ENCODE assay signal across 19 cellular contexts in genomic region chr2:126898636-126899035, GRCh38. TPM values are rescaled to one million over a fixed set of nuclear protein-coding genes. Genes with fewer than 3 reads are reported as not detected.
A peak's percentile ranks its signal among the peaks of the same experiment; 100 is the strongest.
DNase-seq lines count a peak whose midpoint lies in the region; ATAC-seq and TF ChIP-seq lines count a peak whose summit lies in the region.
"Had no signal": no experiment of that assay in that cellular context is flagged by ENCODE, and none has a peak within 500 bp of the region (broad histone marks: within the 10 kb centered on the region; RNA-seq: fewer than 3 reads in every experiment).

Gene TEX51, plus strand, starts transcription at chr2:126898890. Its CDS starts 29 bp downstream, at chr2:126898919.

- TF ChIP-seq POLR2A in breast epithelium (IDR thresholded peaks at IDR 0.05) = no peak
- TF ChIP-seq POLR2A in stomach (IDR thresholded peaks at IDR 0.05) = no peak

- no peak within 1 kb of the TSS for H2AFZ ChIP-seq in mammary epithelial cell (ENCODE audit: low read depth, low read length)

- no peaks in the 10 kb centered on the region for H3K27me3 ChIP-seq in breast epithelium
- H3K27me3 ChIP-seq in mammary epithelial cell (ENCODE audit: insufficient read depth, low read length) = no peaks in the 10 kb centered on the region
- H3K27me3 ChIP-seq in stomach = peaks cover 0 to 5% (median 0%) of the 10 kb centered on the region in 3 donors

- H3K27me3 Mint-ChIP-seq in WTC11 (ENCODE audit: low read depth) = peaks cover 14% of the 10 kb centered on the region

- CTCF ChIA-PET in mammary epithelial cell (lab: Charles Lee; ENCODE audit: low non-redundant PET) = no interaction called here
- CTCF ChIA-PET in WTC11 (lab: Charles Lee) = no interaction called here

- H3K9me3 Mint-ChIP-seq in WTC11 = peaks cover 32% of the 10 kb centered on the region

- ATAC-seq in WTC11 = no peak
- ATAC-seq: GM12878, PC-3 had no signal

- H3K36me3 Mint-ChIP-seq in WTC11 = peaks cover 4% of the 10 kb centered on the region; the same call in 1 of the 2 replicates

- H3K4me1 ChIP-seq in breast epithelium (no peaks in the 10 kb centered on the region), mammary epithelial cell (ENCODE audit: insufficient read depth, low read length) (no peaks in the 10 kb centered on the region), stomach (no peaks in the 10 kb centered on the region)

- in situ Hi-C loops in mammary epithelial cell (cut with MboI; ENCODE audit: low sequenced_read_pairs in 2 of 2) = no loop called here

- H3K27ac ChIP-seq in breast epithelium = no peak within 1 kb of the TSS
- no peak within 1 kb of the TSS for H3K27ac ChIP-seq in mammary epithelial cell (ENCODE audit: insufficient read depth, low read depth, low read length)
- H3K27ac ChIP-seq in stomach = no peak within 1 kb of the TSS

- H3K9ac ChIP-seq in mammary epithelial cell (ENCODE audit: insufficient read depth, low read length) = no peak within 1 kb of the TSS

- no peaks in the 10 kb centered on the region for H3K79me2 ChIP-seq in mammary epithelial cell (ENCODE audit: insufficient read depth, low read length)

- dilution Hi-C loops in mammary epithelial cell (cut with HindIII; ENCODE audit: low sequenced_read_pairs) = no loop called here

- H3K9me3 ChIP-seq in breast epithelium (peaks cover 0 to 1% of the 10 kb centered on the region in 2 donors), mammary epithelial cell (replicated peaks; ENCODE audit: insufficient read depth, low read length) (peaks cover 13% of the 10 kb centered on the region), stomach (peaks cover 0 to 2% (median under 1%) of the 10 kb centered on the region in 4 donors)

- H3K36me3 ChIP-seq in breast epithelium (no peaks in the 10 kb centered on the region), mammary epithelial cell (ENCODE audit: insufficient read depth, low read length) (no peaks in the 10 kb centered on the region), stomach (no peaks in the 10 kb centered on the region)

- intact Hi-C loops in breast epithelium (cut with DNase I; ENCODE audit: low total_unique reads) = loop anchor here (1.0 kb wide), 1 partner anchor 37 kb away; no protein-coding TSS in a partner anchor
- intact Hi-C loops in mammary epithelial cell (cut with micrococcal nuclease) = no loop called here
- intact Hi-C loops in stomach (cut with DNase I; ENCODE audit: low total_unique reads) = no loop called here

- TF ChIP-seq CTCF in breast epithelium (IDR thresholded peaks at IDR 0.05) = no peak
- no peak for TF ChIP-seq CTCF in mammary epithelial cell (conservative IDR thresholded peaks at IDR 0.05 in 1 of 2, IDR thresholded peaks at IDR 0.05 in 1 of 2; ENCODE audit: extremely low read depth in 1 of 2, insufficient read depth in 1 of 2, low read depth in 1 of 2, low read length in 2 of 2)
- no peak for TF ChIP-seq CTCF in stomach (IDR thresholded peaks at IDR 0.05)
- no peak for TF ChIP-seq CTCF in WTC11 (IDR thresholded peaks at IDR 0.05)

- H3K4me3 Mint-ChIP-seq in WTC11 = no peak within 1 kb of the TSS

- no TSS peak for BruUV-seq in mammary epithelial cell (replicated peaks; lab: Mats Ljungman, UMichigan)

- no peak within 1 kb of the TSS for H3K27ac Mint-ChIP-seq in WTC11

- 64% methylated on average over 4 of the region's 5 CpGs for WGBS in mammary epithelial cell (ENCODE audit: low coverage, missing lambda C conversion rate)
- 58 to 85% (median 80%) methylated on average over 4 to 5 of the region's 5 CpGs for WGBS in stomach, 5 donors

- POLR2A ChIA-PET in WTC11 (lab: Charles Lee) = no interaction called here

- no peak within 1 kb of the TSS for H3K4me2 ChIP-seq in mammary epithelial cell (ENCODE audit: insufficient read depth, low read depth, low read length)

- peaks cover 8% of the 10 kb centered on the region for H3K4me1 Mint-ChIP-seq in WTC11

- DNase-seq in breast epithelium (ENCODE audit: low spot score in 2 of 2) (peak; percentile 7 to 19), mammary epithelial cell (no peak), ecto neural progenitor cell (ENCODE audit: low spot score) (peak; percentile 22), mesenteric fat pad (ENCODE audit: low spot score) (peak; percentile 49), stomach (peak; percentile 8), amygdala (lab: John Stamatoyannopoulos, UW) (no peak), WTC11 (ENCODE audit: low spot score) (no peak)
- DNase-seq in activated naive CD4-positive, alpha-beta T cell (lab: John Stamatoyannopoulos, UW) = no peak
- DNase-seq: C1 segment of cervical spinal cord, DND-41, GDM1, HCEC 1CT, NCI-H1930, NCI-H2171 treated with DMSO at 0.1 percent for 48 hours, NCI-H748 treated with DMSO at 0.1 percent for 48 hours, PC-3 had no signal

- H4K20me1 ChIP-seq in mammary epithelial cell (ENCODE audit: insufficient read depth, low read length) = no peaks in the 10 kb centered on the region

- no peak within 1 kb of the TSS for H3K4me3 ChIP-seq in breast epithelium
- no peak within 1 kb of the TSS for H3K4me3 ChIP-seq in mammary epithelial cell (replicated peaks in 1 of 3; ENCODE audit: insufficient read depth in 1 of 3, low read depth in 2 of 3, low read length in 3 of 3)
- no peak within 1 kb of the TSS for H3K4me3 ChIP-seq in stomach
- H3K4me3 ChIP-seq: GM12878 had no signal

- TF ChIP-seq EP300 in stomach (IDR thresholded peaks at IDR 0.05) = no peak

TF ChIP-seq in WTC11, 78 proteins besides CTCF, POLR2A, EP300 and RAD21 (continues in another document):
- no peak for TF ChIP-seq ZSCAN18 (CRISPR knock-in tag; IDR thresholded peaks at IDR 0.05)
- TF ChIP-seq, protein P1, sequence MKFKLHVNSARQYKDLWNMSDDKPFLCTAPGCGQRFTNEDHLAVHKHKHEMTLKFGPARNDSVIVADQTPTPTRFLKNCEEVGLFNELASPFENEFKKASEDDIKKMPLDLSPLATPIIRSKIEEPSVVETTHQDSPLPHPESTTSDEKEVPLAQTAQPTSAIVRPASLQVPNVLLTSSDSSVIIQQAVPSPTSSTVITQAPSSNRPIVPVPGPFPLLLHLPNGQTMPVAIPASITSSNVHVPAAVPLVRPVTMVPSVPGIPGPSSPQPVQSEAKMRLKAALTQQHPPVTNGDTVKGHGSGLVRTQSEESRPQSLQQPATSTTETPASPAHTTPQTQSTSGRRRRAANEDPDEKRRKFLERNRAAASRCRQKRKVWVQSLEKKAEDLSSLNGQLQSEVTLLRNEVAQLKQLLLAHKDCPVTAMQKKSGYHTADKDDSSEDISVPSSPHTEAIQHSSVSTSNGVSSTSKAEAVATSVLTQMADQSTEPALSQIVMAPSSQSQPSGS (CRISPR knock-in tag; IDR thresholded peaks at IDR 0.05; ENCODE audit: borderline replicate concordance, low read depth) = no peak
- no peak for TF ChIP-seq JUN (CRISPR knock-in tag; IDR thresholded peaks at IDR 0.05)
- TF ChIP-seq, protein P2, sequence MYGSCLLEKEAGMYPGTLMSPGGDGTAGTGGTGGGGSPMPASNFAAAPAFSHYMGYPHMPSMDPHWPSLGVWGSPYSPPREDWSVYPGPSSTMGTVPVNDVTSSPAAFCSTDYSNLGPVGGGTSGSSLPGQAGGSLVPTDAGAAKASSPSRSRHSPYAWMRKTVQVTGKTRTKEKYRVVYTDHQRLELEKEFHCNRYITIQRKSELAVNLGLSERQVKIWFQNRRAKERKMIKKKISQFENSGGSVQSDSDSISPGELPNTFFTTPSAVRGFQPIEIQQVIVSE (CRISPR knock-in tag; IDR thresholded peaks at IDR 0.05; ENCODE audit: borderline replicate concordance) = no peak
- TF ChIP-seq NFE2L1 (CRISPR knock-in tag; IDR thresholded peaks at IDR 0.05) = no peak
- TF ChIP-seq, protein P3, sequence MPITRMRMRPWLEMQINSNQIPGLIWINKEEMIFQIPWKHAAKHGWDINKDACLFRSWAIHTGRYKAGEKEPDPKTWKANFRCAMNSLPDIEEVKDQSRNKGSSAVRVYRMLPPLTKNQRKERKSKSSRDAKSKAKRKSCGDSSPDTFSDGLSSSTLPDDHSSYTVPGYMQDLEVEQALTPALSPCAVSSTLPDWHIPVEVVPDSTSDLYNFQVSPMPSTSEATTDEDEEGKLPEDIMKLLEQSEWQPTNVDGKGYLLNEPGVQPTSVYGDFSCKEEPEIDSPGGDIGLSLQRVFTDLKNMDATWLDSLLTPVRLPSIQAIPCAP (CRISPR knock-in tag; IDR thresholded peaks at IDR 0.05) = no peak
- TF ChIP-seq MXD4 (CRISPR knock-in tag; IDR thresholded peaks at IDR 0.05; ENCODE audit: borderline replicate concordance) = no peak
- TF ChIP-seq IRF2 (CRISPR knock-in tag; IDR thresholded peaks at IDR 0.05; ENCODE audit: borderline replicate concordance, low read depth) = no peak
- no peak for TF ChIP-seq STAT6 (CRISPR knock-in tag; conservative IDR thresholded peaks at IDR 0.05; ENCODE audit: low read depth)
- TF ChIP-seq NR1H2 (CRISPR knock-in tag; IDR thresholded peaks at IDR 0.05) = no peak

RNA-seq across cellular contexts. Expression of gene TEX51, which starts in this region (rescaled TPM):
- total RNA-seq in breast epithelium (not detected), mammary epithelial cell (not detected), mesenteric fat pad (not detected), stomach (not detected), WTC11 (2021) (not detected in 3 replicates)
- polyA plus RNA-seq in mammary epithelial cell (not detected), stomach (not detected)
- not detected for polyA minus RNA-seq in mammary epithelial cell
- total RNA-seq: A673, GM12878, NCI-H460, PC-3 had no signal
- polyA plus RNA-seq: GM12878 had no signal

Comparison
In these comparisons a context has a peak if more than half of its experiments do, and no peak if none do; other contexts are left out.
1. Peak in DNase-seq in breast epithelium; RNA of the gene not detected or under 1 TPM.
2. Peak in DNase-seq in mesenteric fat pad; RNA of the gene not detected or under 1 TPM.
3. Peak in DNase-seq in stomach; RNA of the gene not detected or under 1 TPM.